Comparison of ENCODE assay signal across 1 cellular context in genomic region chr5:174532453-174533126, GRCh38.
TF ChIP-seq lines count a peak whose summit lies in the region.

No MANE protein-coding gene starts in this region.

TF ChIP-seq in WTC11, 78 proteins besides CTCF, POLR2A, EP300 and RAD21 (continued from another document):
- no peak for TF ChIP-seq ZNF532 (CRISPR knock-in tag; IDR thresholded peaks at IDR 0.05; ENCODE audit: borderline replicate concordance)
- no peak for TF ChIP-seq FOXP4 (CRISPR knock-in tag; IDR thresholded peaks at IDR 0.05)
- no peak for TF ChIP-seq ETV6 (CRISPR knock-in tag; IDR thresholded peaks at IDR 0.05)
- TF ChIP-seq ZNF281 (CRISPR knock-in tag; IDR thresholded peaks at IDR 0.05), result no peak
- TF ChIP-seq TEAD1 (CRISPR knock-in tag; IDR thresholded peaks at IDR 0.05), result no peak
- TF ChIP-seq ZSCAN18 (CRISPR knock-in tag; IDR thresholded peaks at IDR 0.05), result no peak
- TF ChIP-seq SMAD3 (CRISPR knock-in tag; IDR thresholded peaks at IDR 0.05; ENCODE audit: borderline replicate concordance), result no peak
- TF ChIP-seq PRRX2 (CRISPR knock-in tag; IDR thresholded peaks at IDR 0.05), result no peak
- TF ChIP-seq RELA (CRISPR knock-in tag; IDR thresholded peaks at IDR 0.05; ENCODE audit: borderline replicate concordance), result no peak
- peak; percentile 42; the same call in 1 of the 2 replicates for TF ChIP-seq ZNF423 (CRISPR knock-in tag; IDR thresholded peaks at IDR 0.05)
- no peak for TF ChIP-seq E2F5 (CRISPR knock-in tag; IDR thresholded peaks at IDR 0.05)
- peak; percentile 89 for TF ChIP-seq MAX (CRISPR knock-in tag; IDR thresholded peaks at IDR 0.05)
- TF ChIP-seq GTF2I (CRISPR knock-in tag; conservative IDR thresholded peaks at IDR 0.05), result no peak
- no peak for TF ChIP-seq NFYB (CRISPR knock-in tag; conservative IDR thresholded peaks at IDR 0.05; ENCODE audit: low read depth)
